ENCODE assay signal across 11 cellular contexts in the genomic region with DNA sequence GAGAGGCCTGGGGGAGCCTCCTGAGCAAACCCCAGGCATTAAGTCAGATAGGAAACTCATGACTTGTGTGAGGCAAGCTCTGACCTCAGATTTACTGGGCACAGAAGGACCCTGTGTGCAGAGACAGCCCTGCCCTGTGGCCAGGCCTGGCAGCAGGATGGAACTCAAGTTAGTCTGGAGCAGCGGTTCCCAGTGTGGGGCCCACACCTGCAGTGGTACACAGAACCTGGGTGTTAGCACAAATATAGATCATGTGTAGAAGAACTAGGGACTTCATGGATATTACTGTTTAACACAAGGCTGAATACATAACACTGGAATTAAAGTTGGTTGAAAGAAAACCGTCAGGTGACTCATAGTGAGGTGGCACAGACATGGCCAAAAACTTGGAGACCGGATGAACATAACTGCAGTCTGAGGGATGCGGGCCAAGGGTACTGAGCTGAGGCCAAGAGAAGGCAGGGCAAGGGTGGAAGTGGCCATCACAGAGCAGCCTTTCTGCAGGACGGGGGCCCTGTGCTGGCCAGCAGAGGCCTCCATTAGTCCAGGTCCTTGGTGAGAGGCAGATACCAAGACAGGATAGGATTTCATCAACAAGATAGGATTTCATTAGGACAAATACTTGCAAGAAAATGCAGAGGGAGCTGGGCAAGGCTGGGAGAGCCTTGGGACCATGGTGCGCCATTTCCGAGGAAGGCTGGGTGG. TPM values are rescaled to one million over a fixed set of nuclear protein-coding genes. Genes with fewer than 3 reads are reported as not detected.
DNase-seq lines count a peak whose midpoint lies in the region; ATAC-seq, FAIRE-seq and TF ChIP-seq lines count a peak whose summit lies in the region.
"Had no signal": no experiment of that assay in that cellular context is flagged by ENCODE, and none has a peak within 500 bp of the region (broad histone marks: within the 10 kb centered on the region; RNA-seq: fewer than 3 reads in every experiment).

No MANE protein-coding gene starts in this region.

- H3K4me1 Mint-ChIP-seq in activated CD4-positive, alpha-beta T cell treated with anti-CD3 and anti-CD28 coated beads, Interleukin-2, amount 10 ng/mL, durations not matched to agents 24 days and 14 days = peaks cover 32% of the 10 kb centered on the region
- peaks cover 8% of the 10 kb centered on the region for H3K4me1 Mint-ChIP-seq in astrocyte (ENCODE audit: low read depth, unreplicated experiment)

- H3K36me3 ChIP-seq in astrocyte (ENCODE audit: insufficient read depth, low read length) (no peaks in the 10 kb centered on the region), transverse colon (no peaks in the 10 kb centered on the region), HAP-1 (replicated peaks) (no peaks in the 10 kb centered on the region)
- H3K36me3 ChIP-seq: BE2C had no signal

- H3K4me3 Mint-ChIP-seq in activated CD4-positive, alpha-beta T cell treated with anti-CD3 and anti-CD28 coated beads, Interleukin-2, amount 10 ng/mL, durations not matched to agents 24 days and 14 days = no peak overlapping the region
- H3K4me3 Mint-ChIP-seq in astrocyte (ENCODE audit: unreplicated experiment) = no peak overlapping the region

- intact Hi-C loops in activated CD4-positive, alpha-beta T cell treated with anti-CD3 and anti-CD28 coated beads, Interleukin-2, amount 10 ng/mL, durations not matched to agents 24 days and 14 days (cut with micrococcal nuclease) = loop anchor here (2.0 kb wide), 1 partner anchor 17 kb away; no protein-coding TSS in a partner anchor
- intact Hi-C loops in transverse colon (cut with DNase I; ENCODE audit: low total_unique reads) = no loop called here

- in situ Hi-C loops in transverse colon (cut with MboI; ENCODE audit: low pct_ligation_motif_present in 1 of 4, low pct_unique_long_range_greater_than_20kb in 1 of 4, low sequenced_read_pairs in 3 of 4) = no loop called here
- in situ Hi-C loops in HAP-1 (cut with MboI; ENCODE audit: low sequenced_read_pairs) = no loop called here

- no peak for DNase-seq in activated CD4-positive, alpha-beta T cell treated with anti-CD3 and anti-CD28 coated beads, Interleukin-2, amount 10 ng/mL, durations not matched to agents 24 days and 14 days
- no peak for DNase-seq in activated CD4-positive, alpha-beta T cell treated with anti-CD3 and anti-CD28 coated beads for 4 hours
- DNase-seq in astrocyte (ENCODE audit: low read depth) (peak; percentile 93), kidney tubule cell (ENCODE audit: low spot score) (peak; percentile 98), transverse colon (no peak), ureter (ENCODE audit: low spot score) (no peak), HAP-1 (ENCODE audit: low spot score in 2 of 2) (no peak)
- DNase-seq: NCI-H1105; stimulated activated naive CD4-positive, alpha-beta T cell had no signal

- peak overlapping the region; percentile 95 for H3K27ac ChIP-seq in astrocyte (ENCODE audit: low read depth, low read length)
- H3K27ac ChIP-seq in transverse colon = peak overlapping the region; percentile 8 to 31 (median 17)

- no peak for TF ChIP-seq EP300 in transverse colon (IDR thresholded peaks at IDR 0.05; ENCODE audit: low read depth)

- WGBS in transverse colon (ENCODE audit: low coverage in 1 of 2), 2 donors = 71 to 83% methylated on average over 4 to 7 of the region's 7 CpGs

- peak overlapping the region; percentile 33 for H2AFZ ChIP-seq in astrocyte (ENCODE audit: low read depth, low read length)

- H3K4me1 ChIP-seq in astrocyte (ENCODE audit: insufficient read depth, low read length) (peaks cover 29% of the 10 kb centered on the region), transverse colon (peaks cover 11 to 25% (median 18%) of the 10 kb centered on the region in 4 donors), HAP-1 (no peaks in the 10 kb centered on the region)
- H3K4me1 ChIP-seq: BE2C had no signal

- H3K9me3 ChIP-seq in astrocyte (ENCODE audit: insufficient read depth, low read depth, low read length) (no peaks in the 10 kb centered on the region), transverse colon (no peaks in the 10 kb centered on the region), HAP-1 (no peaks in the 10 kb centered on the region)
- H3K9me3 ChIP-seq: BE2C had no signal

- no peaks in the 10 kb centered on the region for H3K9me3 Mint-ChIP-seq in activated CD4-positive, alpha-beta T cell treated with anti-CD3 and anti-CD28 coated beads, Interleukin-2, amount 10 ng/mL, durations not matched to agents 24 days and 14 days
- H3K9me3 Mint-ChIP-seq in astrocyte (ENCODE audit: unreplicated experiment) = no peaks in the 10 kb centered on the region

- H3K27ac Mint-ChIP-seq in activated CD4-positive, alpha-beta T cell treated with anti-CD3 and anti-CD28 coated beads, Interleukin-2, amount 10 ng/mL, durations not matched to agents 24 days and 14 days = peak overlapping the region; percentile 19
- peak overlapping the region; percentile 16 for H3K27ac Mint-ChIP-seq in astrocyte (ENCODE audit: unreplicated experiment)

- ATAC-seq in GM18502 (IDR thresholded peaks at IDR 0.05; ENCODE audit: poor library complexity, unreplicated experiment) = no peak

- H4K20me1 ChIP-seq in astrocyte (ENCODE audit: insufficient read depth, low read length) = no peaks in the 10 kb centered on the region

- no peak for FAIRE-seq in astrocyte (lab: Jason Lieb, UNC)

- peak overlapping the region; percentile 66 for H3K4me2 ChIP-seq in astrocyte (ENCODE audit: low read length)

- no peaks in the 10 kb centered on the region for H3K27me3 Mint-ChIP-seq in activated CD4-positive, alpha-beta T cell treated with anti-CD3 and anti-CD28 coated beads, Interleukin-2, amount 10 ng/mL, durations not matched to agents 24 days and 14 days
- H3K27me3 Mint-ChIP-seq in astrocyte (ENCODE audit: low read depth, unreplicated experiment) = no peaks in the 10 kb centered on the region

- no peak for TF ChIP-seq POLR2A in transverse colon (IDR thresholded peaks at IDR 0.05)

- H3K36me3 Mint-ChIP-seq in activated CD4-positive, alpha-beta T cell treated with anti-CD3 and anti-CD28 coated beads, Interleukin-2, amount 10 ng/mL, durations not matched to agents 24 days and 14 days (ENCODE audit: low read depth) = peaks cover 33% of the 10 kb centered on the region
- H3K36me3 Mint-ChIP-seq in astrocyte (ENCODE audit: low read depth, unreplicated experiment) = peaks cover 1% of the 10 kb centered on the region

- H3K4me3 ChIP-seq in astrocyte (ENCODE audit: insufficient read depth, low read depth, low read length) (no peak overlapping the region), transverse colon (no peak overlapping the region), HAP-1 (no peak overlapping the region)

- peak overlapping the region; percentile 60 for H3K9ac ChIP-seq in astrocyte (ENCODE audit: low read length)

- no peaks in the 10 kb centered on the region for H3K79me2 ChIP-seq in astrocyte (ENCODE audit: insufficient read depth, low read length)

- TF ChIP-seq CTCF in astrocyte (IDR thresholded peaks at IDR 0.05; ENCODE audit: insufficient read depth, low read depth, low read length) (no peak), transverse colon (IDR thresholded peaks at IDR 0.05) (no peak)

- no peaks in the 10 kb centered on the region for H3K27me3 ChIP-seq in astrocyte (ENCODE audit: insufficient read depth, low read length)
- H3K27me3 ChIP-seq in transverse colon = no peaks in the 10 kb centered on the region
- no peaks in the 10 kb centered on the region for H3K27me3 ChIP-seq in HAP-1 (ENCODE audit: low read depth)
- H3K27me3 ChIP-seq: BE2C had no signal

RNA-seq across cellular contexts. Expression of a gene that starts 40.9 kb away (rescaled TPM):
- 4.5 and 5.1 TPM in 2 replicates for total RNA-seq in activated CD4-positive, alpha-beta T cell treated with anti-CD3 and anti-CD28 coated beads, Interleukin-2, amount 10 ng/mL, durations not matched to agents 24 days and 14 days
- total RNA-seq in astrocyte = 2.0 and 2.1 TPM in 2 replicates
- total RNA-seq in transverse colon = 1 to 10 TPM in 3 of 4 donors, under 1 TPM in 1; 0.20 to 4.9 (median 3.4) TPM
- 20.3 TPM for total RNA-seq in ureter

RNA-seq across cellular contexts. Expression of a gene that starts 42.6 kb away (rescaled TPM):
- 70.9 and 74.4 TPM in 2 replicates for total RNA-seq in activated CD4-positive, alpha-beta T cell treated with anti-CD3 and anti-CD28 coated beads, Interleukin-2, amount 10 ng/mL, durations not matched to agents 24 days and 14 days
- 28.8 and 29.5 TPM in 2 replicates for total RNA-seq in astrocyte
- 10 to 100 TPM; 22.7 to 59.7 (median 28.2) TPM for total RNA-seq in transverse colon
- total RNA-seq in ureter = 37.8 TPM

Comparison
In these comparisons a context has a peak if more than half of its experiments do, and no peak if none do; other contexts are left out.
1. DNase-seq: peak in astrocyte (single experiment) and kidney tubule cell (single experiment); none in activated CD4-positive, alpha-beta T cell treated with anti-CD3 and anti-CD28 coated beads, Interleukin-2, amount 10 ng/mL, durations not matched to agents 24 days and 14 days (single experiment), activated CD4-positive, alpha-beta T cell treated with anti-CD3 and anti-CD28 coated beads for 4 hours (0 of 2), transverse colon (single experiment), ureter (single experiment) and HAP-1 (0 of 2).